Comparison of ENCODE assay signal across 14 cellular contexts in genomic region chr1:197471248-197472035, GRCh38.
DNase-seq lines count a peak whose midpoint lies in the region; ATAC-seq, FAIRE-seq and TF ChIP-seq lines count a peak whose summit lies in the region.
"Had no signal": no experiment of that assay in that cellular context is flagged by ENCODE, and none has a peak within 500 bp of the region (broad histone marks: within the 10 kb centered on the region; RNA-seq: fewer than 3 reads in every experiment).

No MANE protein-coding gene starts in this region.

- intact Hi-C loops in pancreas (cut with DNase I): no loop called here

- no peaks in the 10 kb centered on the region for H3K36me3 ChIP-seq in BE2C
- no peaks in the 10 kb centered on the region for H3K36me3 ChIP-seq in pancreas
- H3K36me3 ChIP-seq: thyroid gland had no signal

- H3K4me1 ChIP-seq in BE2C (peaks cover 41% of the 10 kb centered on the region), pancreas (no peaks in the 10 kb centered on the region)

- H3K27ac ChIP-seq in pancreas: no peak overlapping the region
- H3K27ac ChIP-seq: thyroid gland had no signal

- no peak for FAIRE-seq in pancreas (lab: Jason Lieb, UNC)

- no peak for ATAC-seq in pancreas

- H3K4me3 ChIP-seq in BE2C (ENCODE audit: low read depth, low read length): peak overlapping the region; percentile 9
- H3K4me3 ChIP-seq in pancreas: no peak overlapping the region
- H3K4me3 ChIP-seq: thyroid gland had no signal

- WGBS in pancreas, 2 donors: 41 to 52% methylated on average over 9 of the region's 9 CpGs

- in situ Hi-C loops in GM13976 (cut with MboI; ENCODE audit: low sequenced_read_pairs, unreplicated experiment): no loop called here

- no peak for TF ChIP-seq CTCF in BE2C (IDR thresholded peaks at IDR 0.05; ENCODE audit: low read depth, low read length)
- TF ChIP-seq CTCF in GM13976 (IDR thresholded peaks at IDR 0.05; ENCODE audit: borderline replicate concordance, control extremely low read depth, extremely low read depth, insufficient read depth, missing control alignments): no peak
- TF ChIP-seq CTCF in pancreas (IDR thresholded peaks at IDR 0.05): no peak

- DNase-seq in BE2C (peak; percentile 68), NCI-H1092 treated with DMSO at 0.1 percent for 48 hours (lab: John Stamatoyannopoulos, UW) (peak; percentile 71), astrocyte of the hippocampus (ENCODE audit: low read depth, low spot score) (peak; percentile 35), inferior parietal cortex (ENCODE audit: extremely low spot score) (peak; percentile 32), GM13976 (ENCODE audit: low spot score) (no peak), HT-29 (ENCODE audit: low spot score) (no peak), pancreas (no peak), OCI-M2 (lab: John Stamatoyannopoulos, UW; ENCODE audit: unreplicated experiment) (no peak)
- DNase-seq: activated B cell treated with CpG ODN at 0.5 μM for 24 hours, HFFc6, Kasumi-1, NCI-H2029, SW 1271, thyroid gland had no signal

- H3K27me3 ChIP-seq in BE2C (no peaks in the 10 kb centered on the region), pancreas (no peaks in the 10 kb centered on the region)
- H3K27me3 ChIP-seq: thyroid gland had no signal

- H3K9me3 ChIP-seq in BE2C (no peaks in the 10 kb centered on the region), pancreas (no peaks in the 10 kb centered on the region)
- H3K9me3 ChIP-seq: thyroid gland had no signal

Comparison
In these comparisons a context has a peak if more than half of its experiments do, and no peak if none do; other contexts are left out.
1. DNase-seq: peak in BE2C (single experiment), NCI-H1092 treated with DMSO at 0.1 percent for 48 hours (single experiment), astrocyte of the hippocampus (single experiment) and inferior parietal cortex (single experiment); none in GM13976 (single experiment), HT-29 (single experiment), pancreas (0 of 6) and OCI-M2 (single experiment).